11 cellular contexts compared by ENCODE assay signal in the genomic region with DNA sequence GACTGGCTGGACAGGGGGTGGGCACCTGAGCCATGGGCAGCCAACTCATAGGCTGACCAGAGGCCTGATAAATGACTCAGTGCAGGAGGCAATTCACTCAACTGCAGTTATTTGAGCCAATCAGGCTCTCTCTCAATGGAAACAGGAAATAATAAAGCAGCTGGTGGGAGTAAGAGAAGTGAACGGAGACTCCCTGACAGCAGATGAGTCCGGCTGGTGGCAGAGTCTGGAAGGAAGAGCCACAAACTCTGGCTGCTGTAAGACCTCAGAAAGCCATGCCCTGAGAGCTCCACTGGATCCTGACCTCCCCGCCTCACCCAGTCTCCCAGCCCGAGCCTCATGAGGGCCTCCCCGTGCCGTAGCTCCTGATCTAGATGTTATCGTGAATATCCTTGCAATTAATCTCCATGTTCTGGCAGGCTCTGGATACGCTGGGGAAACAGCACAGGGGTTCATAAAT.
A peak's percentile ranks its signal among the peaks of the same experiment; 100 is the strongest.
DNase-seq lines count a peak whose midpoint lies in the region; TF ChIP-seq lines count a peak whose summit lies in the region.
"Had no signal": no experiment of that assay in that cellular context is flagged by ENCODE, and none has a peak within 500 bp of the region (broad histone marks: within the 10 kb centered on the region; RNA-seq: fewer than 3 reads in every experiment).

No MANE protein-coding gene starts in this region.

- TF ChIP-seq POLR2A in prostate gland (IDR thresholded peaks at IDR 0.05) = no peak

- H3K27ac ChIP-seq in prostate gland (no peak overlapping the region), right atrium auricular region (no peak overlapping the region)
- H3K27ac ChIP-seq: gastroesophageal sphincter had no signal

- no peaks in the 10 kb centered on the region for H3K4me1 ChIP-seq in prostate gland (replicated peaks)
- H3K4me1 ChIP-seq in right atrium auricular region = no peaks in the 10 kb centered on the region
- H3K4me1 ChIP-seq: gastroesophageal sphincter had no signal

- H3K27me3 ChIP-seq in prostate gland (replicated peaks; ENCODE audit: insufficient read depth) (no peaks in the 10 kb centered on the region), right atrium auricular region (no peaks in the 10 kb centered on the region)

- intact Hi-C loops in prostate gland (cut with DNase I) = no loop called here

- no peaks in the 10 kb centered on the region for H3K36me3 ChIP-seq in prostate gland
- no peaks in the 10 kb centered on the region for H3K36me3 ChIP-seq in right atrium auricular region
- H3K36me3 ChIP-seq: gastroesophageal sphincter had no signal

- 7% methylated on average over 8 of the region's 8 CpGs for WGBS in prostate gland

- H3K4me3 ChIP-seq in retinal pigment epithelial cell (ENCODE audit: low read length) (peak overlapping the region; percentile 19), prostate gland (no peak overlapping the region), right atrium auricular region (no peak overlapping the region)
- H3K4me3 ChIP-seq: gastroesophageal sphincter had no signal

- DNase-seq in H4 (ENCODE audit: low spot score) (peak; percentile 62), NCI-H69 (lab: John Stamatoyannopoulos, UW) (peak; percentile 71), ecto neural progenitor cell (ENCODE audit: low spot score) (peak; percentile 41), retinal pigment epithelial cell (ENCODE audit: low read depth) (peak; percentile 34), COR-L47 (lab: John Stamatoyannopoulos, UW) (no peak), prostate gland (ENCODE audit: low spot score) (no peak), HUDEP-2 (lab: John Stamatoyannopoulos, UW; ENCODE audit: unreplicated experiment in 76 of 76) (no peak), right atrium auricular region (ENCODE audit: low spot score) (no peak)
- DNase-seq: activated naive CD4-positive, alpha-beta T cell treated with anti-CD3 and anti-CD28 coated beads, Interleukin-2, amount 50 U/mL, for 16 hours; naive thymus-derived CD8-positive, alpha-beta T cell had no signal

- H3K9me3 ChIP-seq in prostate gland (no peaks in the 10 kb centered on the region), right atrium auricular region (no peaks in the 10 kb centered on the region)
- H3K9me3 ChIP-seq: gastroesophageal sphincter had no signal

- TF ChIP-seq CTCF in retinal pigment epithelial cell (conservative IDR thresholded peaks at IDR 0.05; ENCODE audit: low read depth, low read length) (no peak), prostate gland (IDR thresholded peaks at IDR 0.05) (no peak), right atrium auricular region (IDR thresholded peaks at IDR 0.05) (no peak)

Comparison
In these comparisons a context has a peak if more than half of its experiments do, and no peak if none do; other contexts are left out.
1. DNase-seq: peak in H4 (single experiment), NCI-H69 (single experiment), ecto neural progenitor cell (single experiment) and retinal pigment epithelial cell (single experiment); none in COR-L47 (single experiment), prostate gland (single experiment), HUDEP-2 (0 of 76) and right atrium auricular region (single experiment).